Comparison of ENCODE assay signal across 8 cellular contexts in the genomic region with DNA sequence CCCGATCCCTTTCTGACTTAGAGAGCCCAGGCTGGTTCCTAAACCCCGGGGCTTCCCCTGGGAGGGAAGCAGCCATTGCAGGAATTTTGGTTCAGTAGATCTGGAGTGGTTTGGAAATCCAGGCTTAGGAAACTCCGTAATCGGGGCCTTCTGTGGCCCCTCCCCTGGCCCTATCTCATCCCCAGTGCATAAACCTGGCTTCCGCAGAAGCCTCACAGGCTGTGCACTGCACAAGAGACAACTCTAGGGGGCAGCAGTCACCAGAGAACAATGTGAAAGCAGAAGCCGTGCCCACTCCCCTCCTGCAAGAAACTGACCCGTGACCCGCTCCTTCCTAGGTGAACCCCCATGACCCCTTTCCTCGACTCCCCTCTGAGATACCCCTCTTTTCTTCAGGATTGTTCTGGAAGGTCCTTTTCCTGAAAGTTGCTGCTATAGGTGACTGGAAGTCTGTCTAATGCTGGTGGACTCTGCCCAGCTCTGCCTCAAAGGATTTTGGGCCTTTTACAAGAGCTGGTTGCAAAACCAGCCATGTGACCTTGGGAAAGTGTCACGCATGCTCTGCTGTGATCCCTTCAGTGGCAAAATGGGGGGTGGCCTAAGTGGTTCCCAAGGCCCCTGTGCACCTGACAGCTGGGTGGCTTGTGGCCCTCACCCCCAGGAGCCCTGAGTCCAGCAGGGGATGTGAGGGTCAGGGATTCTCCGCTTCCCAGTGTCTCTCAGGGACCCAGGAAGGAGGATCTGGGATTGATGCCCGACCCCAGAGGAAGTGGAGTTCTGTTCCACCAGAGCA. TPM values are rescaled to one million over a fixed set of nuclear protein-coding genes. Genes with fewer than 3 reads are reported as not detected.
A peak's percentile ranks its signal among the peaks of the same experiment; 100 is the strongest.
DNase-seq lines count a peak whose midpoint lies in the region; ATAC-seq and TF ChIP-seq lines count a peak whose summit lies in the region.

No MANE protein-coding gene starts in this region.

- H3K27ac ChIP-seq in CD8-positive, alpha-beta memory T cell (ENCODE audit: low read depth, low read length) = no peak overlapping the region
- H3K27ac ChIP-seq in endodermal cell (ENCODE audit: low read depth, low read length) (no peak overlapping the region), mesendoderm (ENCODE audit: low read depth, low read length) (no peak overlapping the region)

- no peaks in the 10 kb centered on the region for H3K79me2 ChIP-seq in mesendoderm (ENCODE audit: control insufficient read depth, insufficient read depth, low read length)

- H3K4me1 Mint-ChIP-seq in CD8-positive, alpha-beta memory T cell = peaks cover 6 to 9% (median 7%) of the 10 kb centered on the region in 3 donors
- peaks cover 9% of the 10 kb centered on the region for H3K4me1 Mint-ChIP-seq in endodermal cell
- H3K4me1 Mint-ChIP-seq in stimulated activated naive CD8-positive, alpha-beta T cell treated with anti-CD3 and anti-CD28 coated beads, Interleukin-15, Interleukin-2, amounts not matched to agents 100 ng/mL and 50 ng/mL, for 24 hours (ENCODE audit: low read depth) = peaks cover 29% of the 10 kb centered on the region

- peak in 2 of 5 donors; percentile 21 to 33 for DNase-seq in CD8-positive, alpha-beta memory T cell
- DNase-seq in activated CD4-positive, alpha-beta T cell treated with anti-CD3 and anti-CD28 coated beads, Interleukin-2, amount 50 U/mL, for 4 hours = peak; percentile 33 to 39
- DNase-seq in endodermal cell (peak; percentile 97), mesendoderm (peak; percentile 83)

- peak overlapping the region; percentile 64 to 82 (median 75) for H3K4me3 Mint-ChIP-seq in CD8-positive, alpha-beta memory T cell
- peak overlapping the region; percentile 67 for H3K4me3 Mint-ChIP-seq in endodermal cell
- peak overlapping the region; percentile 52 for H3K4me3 Mint-ChIP-seq in stimulated activated naive CD8-positive, alpha-beta T cell treated with anti-CD3 and anti-CD28 coated beads, Interleukin-15, Interleukin-2, amounts not matched to agents 100 ng/mL and 50 ng/mL, for 24 hours

- peaks cover 0 to 2% (median 0%) of the 10 kb centered on the region in 3 donors for H3K36me3 Mint-ChIP-seq in CD8-positive, alpha-beta memory T cell
- no peaks in the 10 kb centered on the region for H3K36me3 Mint-ChIP-seq in endodermal cell (ENCODE audit: low read depth)
- no peaks in the 10 kb centered on the region for H3K36me3 Mint-ChIP-seq in stimulated activated naive CD8-positive, alpha-beta T cell treated with anti-CD3 and anti-CD28 coated beads, Interleukin-15, Interleukin-2, amounts not matched to agents 100 ng/mL and 50 ng/mL, for 24 hours (ENCODE audit: low read depth)

- no peak overlapping the region for H3K18ac ChIP-seq in mesendoderm (ENCODE audit: low read length)

- H3K23ac ChIP-seq in mesendoderm (ENCODE audit: low read length) = no peak overlapping the region

- no peak overlapping the region for H2BK120ac ChIP-seq in mesendoderm (ENCODE audit: low read depth, low read length)

- peak overlapping the region; percentile 81 for H3K56ac ChIP-seq in mesendoderm (ENCODE audit: low read length)

- H3K27me3 ChIP-seq in CD8-positive, alpha-beta memory T cell (ENCODE audit: insufficient read depth, low read length, poor library complexity, severe bottlenecking) = peaks cover 13% of the 10 kb centered on the region
- H3K27me3 ChIP-seq in endodermal cell (ENCODE audit: control insufficient read depth, insufficient read depth, low read length, poor library complexity, severe bottlenecking) (peaks cover 40% of the 10 kb centered on the region), mesendoderm (ENCODE audit: insufficient read depth, low read length, poor library complexity) (peaks cover 2% of the 10 kb centered on the region)

- H2BK15ac ChIP-seq in mesendoderm (replicated peaks; ENCODE audit: low read depth) = no peak overlapping the region

- H3K9ac ChIP-seq in endodermal cell (ENCODE audit: extremely low read depth, low read length, poor library complexity, severe bottlenecking) = no peak overlapping the region
- peak overlapping the region; percentile 71 for H3K9ac ChIP-seq in mesendoderm (ENCODE audit: low read length)

- H3K27me3 Mint-ChIP-seq in CD8-positive, alpha-beta memory T cell = peaks cover 6 to 62% of the 10 kb centered on the region in 2 donors
- peaks cover 50% of the 10 kb centered on the region for H3K27me3 Mint-ChIP-seq in endodermal cell (ENCODE audit: insufficient read depth)
- peaks cover 31% of the 10 kb centered on the region for H3K27me3 Mint-ChIP-seq in stimulated activated naive CD8-positive, alpha-beta T cell treated with anti-CD3 and anti-CD28 coated beads, Interleukin-15, Interleukin-2, amounts not matched to agents 100 ng/mL and 50 ng/mL, for 24 hours

- H3K9me3 Mint-ChIP-seq in CD8-positive, alpha-beta memory T cell = no peaks in the 10 kb centered on the region
- H3K9me3 Mint-ChIP-seq in endodermal cell = no peaks in the 10 kb centered on the region
- H3K9me3 Mint-ChIP-seq in stimulated activated naive CD8-positive, alpha-beta T cell treated with anti-CD3 and anti-CD28 coated beads, Interleukin-15, Interleukin-2, amounts not matched to agents 100 ng/mL and 50 ng/mL, for 24 hours = no peaks in the 10 kb centered on the region

- H2AK5ac ChIP-seq in mesendoderm (ENCODE audit: low read length) = no peak overlapping the region

- H3K4me1 ChIP-seq in CD8-positive, alpha-beta memory T cell (ENCODE audit: insufficient read depth, low read length) = no peaks in the 10 kb centered on the region
- H3K4me1 ChIP-seq in endodermal cell (ENCODE audit: control insufficient read depth, insufficient read depth, low read length) (peaks cover 3% of the 10 kb centered on the region), mesendoderm (ENCODE audit: control insufficient read depth, low read depth, low read length) (no peaks in the 10 kb centered on the region)

- peak overlapping the region in 3 of 8 donors; percentile 11 to 61 (median 26) for H3K27ac Mint-ChIP-seq in CD8-positive, alpha-beta memory T cell
- no peak overlapping the region for H3K27ac Mint-ChIP-seq in endodermal cell
- H3K27ac Mint-ChIP-seq in stimulated activated naive CD8-positive, alpha-beta T cell treated with anti-CD3 and anti-CD28 coated beads, Interleukin-15, Interleukin-2, amounts not matched to agents 100 ng/mL and 50 ng/mL, for 24 hours = no peak overlapping the region

- TF ChIP-seq CTCF in LNCAP (IDR thresholded peaks at IDR 0.05) (peak; percentile 75), endodermal cell (conservative IDR thresholded peaks at IDR 0.05) (peak; percentile 94)

- H3K4ac ChIP-seq in mesendoderm (ENCODE audit: low read depth, low read length) = no peak overlapping the region

- H3K36me3 ChIP-seq in CD8-positive, alpha-beta memory T cell (ENCODE audit: insufficient read depth, low read length) = no peaks in the 10 kb centered on the region
- H3K36me3 ChIP-seq in endodermal cell (ENCODE audit: control insufficient read depth, insufficient read depth, low read length) (no peaks in the 10 kb centered on the region), mesendoderm (ENCODE audit: control insufficient read depth, insufficient read depth, low read length) (no peaks in the 10 kb centered on the region)

- CTCF ChIA-PET in CD8-positive, alpha-beta memory T cell (lab: Charles Lee) = interaction anchor here (1.8 to 2.2 kb wide), 3 partner anchors 15 to 27 kb away, joined by 4 to 5 read pairs (median 5); a partner anchor contains a TSS

- WGBS in endodermal cell (ENCODE audit: insufficient coverage in 1 of 2, insufficient read length in 1 of 2), 2 experiments = 27 to 50% methylated on average over 5 to 12 of the region's 12 CpGs
- no CpG with 5 or more reads among the region's 12 CpGs for WGBS in mesendoderm (ENCODE audit: extremely low coverage, insufficient coverage, low lambda C conversion rate)

- H3K79me1 ChIP-seq in mesendoderm (ENCODE audit: low read length) = no peaks in the 10 kb centered on the region

- peak overlapping the region; percentile 73 for H3K4me2 ChIP-seq in mesendoderm (ENCODE audit: low read length)

- H3K9me3 ChIP-seq in CD8-positive, alpha-beta memory T cell (ENCODE audit: low read length) = no peaks in the 10 kb centered on the region
- H3K9me3 ChIP-seq in endodermal cell (ENCODE audit: control insufficient read depth, low read length) = no peaks in the 10 kb centered on the region

- no peak overlapping the region for H4K5ac ChIP-seq in mesendoderm (ENCODE audit: low read length)

- no peak overlapping the region for H4K8ac ChIP-seq in mesendoderm (ENCODE audit: low read depth, low read length)

- POLR2A ChIA-PET in CD8-positive, alpha-beta memory T cell (lab: Charles Lee) = interaction anchor here (0.6 kb wide), 1 partner anchor 35 kb away, joined by 4 read pairs; no protein-coding TSS in a partner anchor

- H2BK5ac ChIP-seq in mesendoderm (ENCODE audit: low read length) = no peak overlapping the region

- ATAC-seq in GM21825 (IDR thresholded peaks at IDR 0.05; ENCODE audit: unreplicated experiment) = no peak
- no peak for ATAC-seq in HG03097 (IDR thresholded peaks at IDR 0.05; ENCODE audit: low FRiP score, unreplicated experiment)

- H3K4me3 ChIP-seq in CD8-positive, alpha-beta memory T cell (ENCODE audit: low read length) = peak overlapping the region; percentile 51
- H3K4me3 ChIP-seq in endodermal cell (ENCODE audit: low read length) (peak overlapping the region; percentile 83), mesendoderm (ENCODE audit: low read length) (peak overlapping the region; percentile 22)

RNA-seq across cellular contexts. Expression of a gene that starts 14.4 kb away (rescaled TPM):
- total RNA-seq in CD8-positive, alpha-beta memory T cell = not detected
- 0.22 TPM for polyA plus RNA-seq in CD8-positive, alpha-beta memory T cell
- total RNA-seq in endodermal cell = 1 to 10 TPM; 1.2 to 1.6 TPM
- 0.14 TPM for polyA plus RNA-seq in endodermal cell (2013, experiment 1 of 2)
- 0.37 TPM for polyA plus RNA-seq in endodermal cell (2013, experiment 2 of 2)
- not detected for polyA plus RNA-seq in mesendoderm (2013, experiment 1 of 2)
- polyA plus RNA-seq in mesendoderm (2013, experiment 2 of 2) = not detected

RNA-seq across cellular contexts. Expression of a gene that starts 22.0 kb away (rescaled TPM):
- total RNA-seq in CD8-positive, alpha-beta memory T cell = not detected
- not detected for polyA plus RNA-seq in CD8-positive, alpha-beta memory T cell
- not detected for total RNA-seq in endodermal cell
- polyA plus RNA-seq in endodermal cell (2013, experiment 1 of 2) = not detected
- polyA plus RNA-seq in endodermal cell (2013, experiment 2 of 2) = not detected
- polyA plus RNA-seq in mesendoderm (2013, experiment 1 of 2) = 0.03 TPM
- 0.07 TPM for polyA plus RNA-seq in mesendoderm (2013, experiment 2 of 2)

Comparison
In these comparisons a context has a peak if more than half of its experiments do, and no peak if none do; other contexts are left out.
1. H3K4me3 ChIP-seq: peak in every context shown above with its lines; median percentile 83 in endodermal cell; 51 in CD8-positive, alpha-beta memory T cell; 22 in mesendoderm.